ENCODE assay signal across 1 cellular context in genomic region chr3:70393881-70394612, GRCh38.
TF ChIP-seq lines count a peak whose summit lies in the region.

No MANE protein-coding gene starts in this region.

TF ChIP-seq in GM23338, 12 proteins besides CTCF, POLR2A, EP300 and RAD21 (continued from another document):
- TF ChIP-seq, protein P1, sequence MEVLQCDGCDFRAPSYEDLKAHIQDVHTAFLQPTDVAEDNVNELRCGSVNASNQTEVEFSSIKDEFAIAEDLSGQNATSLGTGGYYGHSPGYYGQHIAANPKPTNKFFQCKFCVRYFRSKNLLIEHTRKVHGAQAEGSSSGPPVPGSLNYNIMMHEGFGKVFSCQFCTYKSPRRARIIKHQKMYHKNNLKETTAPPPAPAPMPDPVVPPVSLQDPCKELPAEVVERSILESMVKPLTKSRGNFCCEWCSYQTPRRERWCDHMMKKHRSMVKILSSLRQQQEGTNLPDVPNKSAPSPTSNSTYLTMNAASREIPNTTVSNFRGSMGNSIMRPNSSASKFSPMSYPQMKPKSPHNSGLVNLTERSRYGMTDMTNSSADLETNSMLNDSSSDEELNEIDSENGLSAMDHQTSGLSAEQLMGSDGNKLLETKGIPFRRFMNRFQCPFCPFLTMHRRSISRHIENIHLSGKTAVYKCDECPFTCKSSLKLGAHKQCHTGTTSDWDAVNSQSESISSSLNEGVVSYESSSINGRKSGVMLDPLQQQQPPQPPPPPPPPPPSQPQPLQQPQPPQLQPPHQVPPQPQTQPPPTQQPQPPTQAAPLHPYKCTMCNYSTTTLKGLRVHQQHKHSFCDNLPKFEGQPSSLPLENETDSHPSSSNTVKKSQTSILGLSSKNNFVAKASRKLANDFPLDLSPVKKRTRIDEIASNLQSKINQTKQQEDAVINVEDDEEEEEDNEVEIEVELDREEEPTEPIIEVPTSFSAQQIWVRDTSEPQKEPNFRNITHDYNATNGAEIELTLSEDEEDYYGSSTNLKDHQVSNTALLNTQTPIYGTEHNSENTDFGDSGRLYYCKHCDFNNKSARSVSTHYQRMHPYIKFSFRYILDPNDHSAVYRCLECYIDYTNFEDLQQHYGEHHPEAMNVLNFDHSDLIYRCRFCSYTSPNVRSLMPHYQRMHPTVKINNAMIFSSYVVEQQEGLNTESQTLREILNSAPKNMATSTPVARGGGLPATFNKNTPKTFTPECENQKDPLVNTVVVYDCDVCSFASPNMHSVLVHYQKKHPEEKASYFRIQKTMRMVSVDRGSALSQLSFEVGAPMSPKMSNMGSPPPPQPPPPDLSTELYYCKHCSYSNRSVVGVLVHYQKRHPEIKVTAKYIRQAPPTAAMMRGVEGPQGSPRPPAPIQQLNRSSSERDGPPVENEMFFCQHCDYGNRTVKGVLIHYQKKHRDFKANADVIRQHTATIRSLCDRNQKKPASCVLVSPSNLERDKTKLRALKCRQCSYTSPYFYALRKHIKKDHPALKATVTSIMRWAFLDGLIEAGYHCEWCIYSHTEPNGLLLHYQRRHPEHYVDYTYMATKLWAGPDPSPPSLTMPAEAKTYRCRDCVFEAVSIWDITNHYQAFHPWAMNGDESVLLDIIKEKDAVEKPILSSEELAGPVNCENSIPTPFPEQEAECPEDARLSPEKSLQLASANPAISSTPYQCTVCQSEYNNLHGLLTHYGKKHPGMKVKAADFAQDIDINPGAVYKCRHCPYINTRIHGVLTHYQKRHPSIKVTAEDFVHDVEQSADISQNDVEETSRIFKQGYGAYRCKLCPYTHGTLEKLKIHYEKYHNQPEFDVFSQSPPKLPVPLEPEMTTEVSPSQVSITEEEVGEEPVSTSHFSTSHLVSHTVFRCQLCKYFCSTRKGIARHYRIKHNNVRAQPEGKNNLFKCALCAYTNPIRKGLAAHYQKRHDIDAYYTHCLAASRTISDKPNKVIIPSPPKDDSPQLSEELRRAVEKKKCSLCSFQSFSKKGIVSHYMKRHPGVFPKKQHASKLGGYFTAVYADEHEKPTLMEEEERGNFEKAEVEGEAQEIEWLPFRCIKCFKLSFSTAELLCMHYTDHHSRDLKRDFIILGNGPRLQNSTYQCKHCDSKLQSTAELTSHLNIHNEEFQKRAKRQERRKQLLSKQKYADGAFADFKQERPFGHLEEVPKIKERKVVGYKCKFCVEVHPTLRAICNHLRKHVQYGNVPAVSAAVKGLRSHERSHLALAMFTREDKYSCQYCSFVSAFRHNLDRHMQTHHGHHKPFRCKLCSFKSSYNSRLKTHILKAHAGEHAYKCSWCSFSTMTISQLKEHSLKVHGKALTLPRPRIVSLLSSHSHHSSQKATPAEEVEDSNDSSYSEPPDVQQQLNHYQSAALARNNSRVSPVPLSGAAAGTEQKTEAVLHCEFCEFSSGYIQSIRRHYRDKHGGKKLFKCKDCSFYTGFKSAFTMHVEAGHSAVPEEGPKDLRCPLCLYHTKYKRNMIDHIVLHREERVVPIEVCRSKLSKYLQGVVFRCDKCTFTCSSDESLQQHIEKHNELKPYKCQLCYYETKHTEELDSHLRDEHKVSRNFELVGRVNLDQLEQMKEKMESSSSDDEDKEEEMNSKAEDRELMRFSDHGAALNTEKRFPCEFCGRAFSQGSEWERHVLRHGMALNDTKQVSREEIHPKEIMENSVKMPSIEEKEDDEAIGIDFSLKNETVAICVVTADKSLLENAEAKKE (CRISPR knock-in tag; IDR thresholded peaks at IDR 0.05) = no peak
- TF ChIP-seq POLR2AphosphoS5 (IDR thresholded peaks at IDR 0.05; ENCODE audit: low read depth) = no peak
- TF ChIP-seq ZNF331 (CRISPR knock-in tag; IDR thresholded peaks at IDR 0.05; ENCODE audit: low read depth) = no peak
- TF ChIP-seq, protein P2, sequence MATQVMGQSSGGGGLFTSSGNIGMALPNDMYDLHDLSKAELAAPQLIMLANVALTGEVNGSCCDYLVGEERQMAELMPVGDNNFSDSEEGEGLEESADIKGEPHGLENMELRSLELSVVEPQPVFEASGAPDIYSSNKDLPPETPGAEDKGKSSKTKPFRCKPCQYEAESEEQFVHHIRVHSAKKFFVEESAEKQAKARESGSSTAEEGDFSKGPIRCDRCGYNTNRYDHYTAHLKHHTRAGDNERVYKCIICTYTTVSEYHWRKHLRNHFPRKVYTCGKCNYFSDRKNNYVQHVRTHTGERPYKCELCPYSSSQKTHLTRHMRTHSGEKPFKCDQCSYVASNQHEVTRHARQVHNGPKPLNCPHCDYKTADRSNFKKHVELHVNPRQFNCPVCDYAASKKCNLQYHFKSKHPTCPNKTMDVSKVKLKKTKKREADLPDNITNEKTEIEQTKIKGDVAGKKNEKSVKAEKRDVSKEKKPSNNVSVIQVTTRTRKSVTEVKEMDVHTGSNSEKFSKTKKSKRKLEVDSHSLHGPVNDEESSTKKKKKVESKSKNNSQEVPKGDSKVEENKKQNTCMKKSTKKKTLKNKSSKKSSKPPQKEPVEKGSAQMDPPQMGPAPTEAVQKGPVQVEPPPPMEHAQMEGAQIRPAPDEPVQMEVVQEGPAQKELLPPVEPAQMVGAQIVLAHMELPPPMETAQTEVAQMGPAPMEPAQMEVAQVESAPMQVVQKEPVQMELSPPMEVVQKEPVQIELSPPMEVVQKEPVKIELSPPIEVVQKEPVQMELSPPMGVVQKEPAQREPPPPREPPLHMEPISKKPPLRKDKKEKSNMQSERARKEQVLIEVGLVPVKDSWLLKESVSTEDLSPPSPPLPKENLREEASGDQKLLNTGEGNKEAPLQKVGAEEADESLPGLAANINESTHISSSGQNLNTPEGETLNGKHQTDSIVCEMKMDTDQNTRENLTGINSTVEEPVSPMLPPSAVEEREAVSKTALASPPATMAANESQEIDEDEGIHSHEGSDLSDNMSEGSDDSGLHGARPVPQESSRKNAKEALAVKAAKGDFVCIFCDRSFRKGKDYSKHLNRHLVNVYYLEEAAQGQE (IDR thresholded peaks at IDR 0.05; ENCODE audit: unreplicated experiment) = no peak
